In genomic region chr12:75476076-75476475, GRCh38 we compare ENCODE assay signal across 18 cellular contexts. TPM values are rescaled to one million over a fixed set of nuclear protein-coding genes. Genes with fewer than 3 reads are reported as not detected.
DNase-seq lines count a peak whose midpoint lies in the region; ATAC-seq, FAIRE-seq and TF ChIP-seq lines count a peak whose summit lies in the region.
"Had no signal": no experiment of that assay in that cellular context is flagged by ENCODE, and none has a peak within 500 bp of the region (broad histone marks: within the 10 kb centered on the region; RNA-seq: fewer than 3 reads in every experiment).

No MANE protein-coding gene starts in this region.

- SMC1A ChIA-PET in GM12878 (lab: Charles Lee; ENCODE audit: uncharacterized antibody, unreplicated experiment): interaction anchor here (0.6 to 2.4 kb wide), 5 partner anchors 8 to 39 kb away, joined by 3 to 6 read pairs (median 4); no protein-coding TSS in a partner anchor

- intact Hi-C loops in activated CD8-positive, alpha-beta T cell treated with anti-CD3 and anti-CD28 coated beads for 36 hours (cut with micrococcal nuclease): loop anchor here (5.0 kb wide), 1 partner anchor 129 kb away; no protein-coding TSS in a partner anchor
- intact Hi-C loops in GM12878 (cut with micrococcal nuclease; ENCODE audit: unreplicated experiment): no loop called here

- RAD21 ChIA-PET in GM12878 (lab: Charles Lee; ENCODE audit: unreplicated experiment): interaction anchor here (1.1 to 1.5 kb wide), 2 partner anchors 9 to 50 kb away, joined by 3 read pairs; no protein-coding TSS in a partner anchor

- H3K36me3 Mint-ChIP-seq in activated CD8-positive, alpha-beta T cell treated with anti-CD3 and anti-CD28 coated beads for 36 hours (ENCODE audit: low read depth): no peaks in the 10 kb centered on the region
- no peaks in the 10 kb centered on the region for H3K36me3 Mint-ChIP-seq in activated CD8-positive, alpha-beta T cell treated with anti-CD3 and anti-CD28 coated beads, Interleukin-2, amount 10 ng/mL, durations not matched to agents 7 days and 5 days (ENCODE audit: low read depth)

- no peak for TF ChIP-seq CTCF in activated CD8-positive, alpha-beta T cell treated with anti-CD3 and anti-CD28 coated beads for 36 hours (IDR thresholded peaks at IDR 0.05)
- TF ChIP-seq CTCF in GM12878 (IDR thresholded peaks at IDR 0.05 in 2 of 3, conservative IDR thresholded peaks at IDR 0.05 in 1 of 3; ENCODE audit: control insufficient read depth in 2 of 3, extremely low read depth in 1 of 3, insufficient read depth in 1 of 3, low read depth in 3 of 3, low read length in 3 of 3) (no peak), coronary artery (IDR thresholded peaks at IDR 0.05) (no peak)

- no peak overlapping the region for H3K27ac Mint-ChIP-seq in activated CD8-positive, alpha-beta T cell treated with anti-CD3 and anti-CD28 coated beads for 36 hours
- H3K27ac Mint-ChIP-seq in activated CD8-positive, alpha-beta T cell treated with anti-CD3 and anti-CD28 coated beads, Interleukin-2, amount 10 ng/mL, durations not matched to agents 7 days and 5 days: no peak overlapping the region
- no peak overlapping the region for H3K27ac Mint-ChIP-seq in stimulated activated naive CD8-positive, alpha-beta T cell treated with anti-CD3 and anti-CD28 coated beads, Interleukin-15, amount 100 ng/mL, for 72 hours

- no peaks in the 10 kb centered on the region for H3K27me3 ChIP-seq in GM12878 (replicated peaks in 1 of 2; ENCODE audit: control insufficient read depth in 2 of 2, insufficient read depth in 2 of 2, low read length in 1 of 2)
- H3K27me3 ChIP-seq: BLaER1 treated with 17β-estradiol and CSF1 and Interleukin-3, amounts not matched to agents 10 nM and 100 nM had no signal

- no peak for ATAC-seq in activated CD8-positive, alpha-beta T cell treated with anti-CD3 and anti-CD28 coated beads for 36 hours
- no peak for ATAC-seq in activated CD8-positive, alpha-beta T cell treated with anti-CD3 and anti-CD28 coated beads, Interleukin-2, amount 10 ng/mL, durations not matched to agents 7 days and 5 days
- ATAC-seq in GM12878 (no peak), GM21367 (IDR thresholded peaks at IDR 0.05; ENCODE audit: unreplicated experiment) (no peak)
- peak; percentile 26 for ATAC-seq in stimulated activated naive CD8-positive, alpha-beta T cell treated with anti-CD3 and anti-CD28 coated beads, Interleukin-15, amount 100 ng/mL, for 72 hours
- ATAC-seq: A549 had no signal

- 95% methylated on average over 1 of the region's 1 CpG for WGBS in GM12878 (ENCODE audit: insufficient coverage, insufficient replicate concordance, low lambda C conversion rate, missing lambda C conversion rate)

- TF ChIP-seq POLR2A in GM12878 (IDR thresholded peaks at IDR 0.05; ENCODE audit: low read depth, low read length): no peak

- no peaks in the 10 kb centered on the region for H3K79me2 ChIP-seq in GM12878 (ENCODE audit: control insufficient read depth, insufficient read depth, low read length)

- H3K4me3 Mint-ChIP-seq in activated CD8-positive, alpha-beta T cell treated with anti-CD3 and anti-CD28 coated beads for 36 hours: no peak overlapping the region
- no peak overlapping the region for H3K4me3 Mint-ChIP-seq in activated CD8-positive, alpha-beta T cell treated with anti-CD3 and anti-CD28 coated beads, Interleukin-2, amount 10 ng/mL, durations not matched to agents 7 days and 5 days
- no peak overlapping the region for H3K4me3 Mint-ChIP-seq in stimulated activated naive CD8-positive, alpha-beta T cell treated with anti-CD3 and anti-CD28 coated beads, Interleukin-15, amount 100 ng/mL, for 72 hours

- BruUV-seq in GM12878 (replicated peaks; lab: Mats Ljungman, UMichigan): no TSS peak

- H3K4me1 ChIP-seq in GM12878 (ENCODE audit: control insufficient read depth, insufficient read depth, low read length): peaks cover 21% of the 10 kb centered on the region

- peaks cover 43% of the 10 kb centered on the region for H3K4me1 Mint-ChIP-seq in activated CD8-positive, alpha-beta T cell treated with anti-CD3 and anti-CD28 coated beads for 36 hours (ENCODE audit: low read depth)
- peaks cover 40% of the 10 kb centered on the region for H3K4me1 Mint-ChIP-seq in activated CD8-positive, alpha-beta T cell treated with anti-CD3 and anti-CD28 coated beads, Interleukin-2, amount 10 ng/mL, durations not matched to agents 7 days and 5 days (ENCODE audit: low read depth)
- H3K4me1 Mint-ChIP-seq in stimulated activated naive CD8-positive, alpha-beta T cell treated with anti-CD3 and anti-CD28 coated beads, Interleukin-15, amount 100 ng/mL, for 72 hours: peaks cover 42% of the 10 kb centered on the region

- no peaks in the 10 kb centered on the region for H3K36me3 ChIP-seq in GM12878 (ENCODE audit: control insufficient read depth in 2 of 2, insufficient read depth in 2 of 2, low read length in 1 of 2)
- H3K36me3 ChIP-seq: BLaER1 treated with 17β-estradiol and CSF1 and Interleukin-3, amounts not matched to agents 10 nM and 100 nM had no signal

- DNase-seq in activated CD8-positive, alpha-beta T cell treated with anti-CD3 and anti-CD28 coated beads for 36 hours: peak; percentile 61
- no peak for DNase-seq in activated CD8-positive, alpha-beta T cell treated with anti-CD3 and anti-CD28 coated beads, Interleukin-2, amount 10 ng/mL, durations not matched to agents 7 days and 5 days
- peak; percentile 62 for DNase-seq in stimulated activated CD4-positive, alpha-beta T cell treated with anti-CD3 and anti-CD28 coated beads, Interleukin-1b, Interleukin-23, amount 100 ng/mL, for 48 hours
- DNase-seq in stimulated activated CD4-positive, alpha-beta T cell treated with anti-CD3 and anti-CD28 coated beads, Interleukin-4, amount 100 ng/mL, for 4 hours: no peak
- DNase-seq in GM12878 (ENCODE audit: low read depth, low spot score) (no peak), coronary artery (ENCODE audit: low spot score) (no peak)
- DNase-seq in stimulated activated naive CD8-positive, alpha-beta T cell treated with anti-CD3 and anti-CD28 coated beads, Interleukin-15, amount 100 ng/mL, for 72 hours: peak in 1 of 2 donors; percentile 65
- DNase-seq: DMS79 treated with DMSO at 0.1 percent for 48 hours, GOT3, NCI-H1105, NCI-H1694 treated with DMSO at 0.1 percent for 48 hours, NCI-H2107, NCI-H345, NCI-H526 treated with DMSO at 0.1 percent for 48 hours had no signal

- no peaks in the 10 kb centered on the region for H3K9me3 ChIP-seq in GM12878 (replicated peaks; ENCODE audit: control insufficient read depth, insufficient read depth, low read length)
- H3K9me3 ChIP-seq: A549; BLaER1 treated with 17β-estradiol and CSF1 and Interleukin-3, amounts not matched to agents 10 nM and 100 nM had no signal

- H3K4me2 ChIP-seq in GM12878 (ENCODE audit: control insufficient read depth, insufficient read depth): no peak overlapping the region
- H3K4me2 ChIP-seq: A549 had no signal

- H3K4me3 ChIP-seq in GM12878 (no peak overlapping the region), coronary artery (no peak overlapping the region)
- H3K4me3 ChIP-seq: A549; BLaER1 treated with 17β-estradiol and CSF1 and Interleukin-3, amounts not matched to agents 10 nM and 100 nM had no signal

- POLR2A ChIA-PET in activated CD8-positive, alpha-beta T cell treated with anti-CD3 and anti-CD28 coated beads for 36 hours (lab: Charles Lee): interaction anchor here (1.3 kb wide), 1 partner anchor 9 kb away, joined by 4 read pairs; no protein-coding TSS in a partner anchor
- POLR2A ChIA-PET in activated CD8-positive, alpha-beta T cell treated with anti-CD3 and anti-CD28 coated beads, Interleukin-2, amount 10 ng/mL, durations not matched to agents 7 days and 5 days (lab: Charles Lee): no interaction called here
- POLR2A ChIA-PET in GM12878 (lab: Charles Lee): interaction anchor here (0.7 kb wide), 3 partner anchors 36 to 85 kb away, joined by 4 to 8 read pairs (median 4); partner anchors contain the start of gene GLIPR1L2

- no peak overlapping the region for H3K9ac ChIP-seq in GM12878 (ENCODE audit: control insufficient read depth, insufficient read depth, low read length)
- H3K9ac ChIP-seq: BLaER1 treated with 17β-estradiol and CSF1 and Interleukin-3, amounts not matched to agents 10 nM and 100 nM had no signal

- no peaks in the 10 kb centered on the region for H3K27me3 Mint-ChIP-seq in activated CD8-positive, alpha-beta T cell treated with anti-CD3 and anti-CD28 coated beads for 36 hours
- H3K27me3 Mint-ChIP-seq in activated CD8-positive, alpha-beta T cell treated with anti-CD3 and anti-CD28 coated beads, Interleukin-2, amount 10 ng/mL, durations not matched to agents 7 days and 5 days (ENCODE audit: low read depth): peaks cover 3% of the 10 kb centered on the region
- H3K27me3 Mint-ChIP-seq in stimulated activated naive CD8-positive, alpha-beta T cell treated with anti-CD3 and anti-CD28 coated beads, Interleukin-15, amount 100 ng/mL, for 72 hours: peaks cover 7% of the 10 kb centered on the region

- H2AFZ ChIP-seq in GM12878 (ENCODE audit: control insufficient read depth, low read depth, low read length): no peak overlapping the region

- TF ChIP-seq RAD21 in GM12878 (IDR thresholded peaks at IDR 0.05; ENCODE audit: insufficient read depth, low read depth, low read length): no peak

- in situ Hi-C loops in GM12878 (cut with MboI): loop anchor here (25.0 kb wide), 1 partner anchor 789 kb away; no protein-coding TSS in a partner anchor

- H3K9me3 Mint-ChIP-seq in activated CD8-positive, alpha-beta T cell treated with anti-CD3 and anti-CD28 coated beads for 36 hours: no peaks in the 10 kb centered on the region
- no peaks in the 10 kb centered on the region for H3K9me3 Mint-ChIP-seq in activated CD8-positive, alpha-beta T cell treated with anti-CD3 and anti-CD28 coated beads, Interleukin-2, amount 10 ng/mL, durations not matched to agents 7 days and 5 days (ENCODE audit: insufficient read depth)
- H3K9me3 Mint-ChIP-seq in stimulated activated naive CD8-positive, alpha-beta T cell treated with anti-CD3 and anti-CD28 coated beads, Interleukin-15, amount 100 ng/mL, for 72 hours: no peaks in the 10 kb centered on the region

- FAIRE-seq in GM12878 (lab: Jason Lieb, UNC): no peak
- FAIRE-seq: A549, RCC 7860 had no signal

- no peaks in the 10 kb centered on the region for H4K20me1 ChIP-seq in GM12878 (ENCODE audit: control insufficient read depth, insufficient read depth)
- H4K20me1 ChIP-seq: BLaER1 treated with 17β-estradiol and CSF1 and Interleukin-3, amounts not matched to agents 10 nM and 100 nM had no signal

- H3K27ac ChIP-seq in GM12878 (ENCODE audit: control insufficient read depth, insufficient read depth) (no peak overlapping the region), coronary artery (no peak overlapping the region)
- H3K27ac ChIP-seq: A549 had no signal

- CTCF ChIA-PET in activated CD8-positive, alpha-beta T cell treated with anti-CD3 and anti-CD28 coated beads for 36 hours (lab: Charles Lee): interaction anchor here (1.2 to 1.8 kb wide), 2 partner anchors 8 to 141 kb away, joined by 3 to 5 read pairs; partner anchors contain the start of gene GLIPR1L1
- CTCF ChIA-PET in activated CD8-positive, alpha-beta T cell treated with anti-CD3 and anti-CD28 coated beads, Interleukin-2, amount 10 ng/mL, durations not matched to agents 7 days and 5 days (lab: Charles Lee): interaction anchor here (1.1 kb wide), 1 partner anchor 9 kb away, joined by 5 read pairs; no protein-coding TSS in a partner anchor
- CTCF ChIA-PET in GM12878 (lab: Yijun Ruan, JAX): interaction anchor here (0.5 to 4.2 kb wide), 3 partner anchors 8 to 142 kb away, joined by 3 to 24 read pairs (median 3); partner anchors contain the start of gene GLIPR1L1

- no peak for TF ChIP-seq EP300 in GM12878 (IDR thresholded peaks at IDR 0.05; ENCODE audit: borderline replicate concordance in 1 of 2, control insufficient read depth in 1 of 2, low read depth in 2 of 2, low read length in 2 of 2)

RNA-seq across cellular contexts. Expression of gene GLIPR1, which starts 4.5 kb away (rescaled TPM):
- 10 to 100 TPM; 15.9 to 18.6 TPM for total RNA-seq in activated CD8-positive, alpha-beta T cell treated with anti-CD3 and anti-CD28 coated beads for 36 hours
- 10 to 100 TPM; 30.5 to 33.0 TPM for total RNA-seq in activated CD8-positive, alpha-beta T cell treated with anti-CD3 and anti-CD28 coated beads, Interleukin-2, amount 10 ng/mL, durations not matched to agents 7 days and 5 days
- 49.4 and 55.8 TPM in 2 replicates for total RNA-seq in GM12878 (2013; cell fraction: nucleolus; rRNA removed)
- total RNA-seq in GM12878 (2014; rRNA removed) (18.2 and 25.6 TPM in 2 replicates), GM12878 (2014; rRNA removed; fragmentation: Illumina TruSeq; extraction: Trizol) (20.5 and 22.4 TPM in 2 replicates), GM12878 (2021) (27.9 and 32.9 TPM in 2 replicates)
- polyA plus RNA-seq in GM12878 (2011; ENCODE audit: low read depth): 9.4 TPM
- polyA plus RNA-seq in GM12878 (2011; rRNA removed) (29.9 and 31.5 TPM in 2 replicates), GM12878 (2014; fragmentation: Illumina TruSeq; extraction: Trizol) (27.8 and 32.2 TPM in 2 replicates), GM12878 (2014; fragmentation: Nextera tagmentation; extraction: Ambion mirVana) (10 to 100 TPM; 39.8 to 62.6 TPM), GM12878 (2014; rRNA removed) (25.7 and 27.5 TPM in 2 replicates), GM12878 (2016; fragmentation: Nextera tagmentation; extraction: Ambion mirVana) (10 to 100 TPM; 37.6 to 39.5 TPM)
- polyA plus RNA-seq in GM12878 (2011; cell fraction: cytosol; rRNA removed): 16.3 and 19.2 TPM in 2 replicates
- 14.7 and 16.3 TPM in 2 replicates for polyA plus RNA-seq in GM12878 (2011; cell fraction: nucleus; rRNA removed)
- 11.3 and 13.4 TPM in 2 replicates for polyA plus RNA-seq in GM12878 (2012)
- 23.3 and 24.7 TPM in 2 replicates for polyA minus RNA-seq in GM12878 (2011; rRNA and poly(A)+ RNA removed)
- 8.7 and 9.1 TPM in 2 replicates for polyA minus RNA-seq in GM12878 (2011; cell fraction: cytosol; rRNA and poly(A)+ RNA removed)
- polyA minus RNA-seq in GM12878 (2011; cell fraction: nucleus; rRNA and poly(A)+ RNA removed): 13.2 and 20.0 TPM in 2 replicates

RNA-seq across cellular contexts. Expression of gene KRR1, which starts 35.3 kb away (rescaled TPM):
- 100 to 1,000 TPM; 113 to 121 TPM for total RNA-seq in activated CD8-positive, alpha-beta T cell treated with anti-CD3 and anti-CD28 coated beads for 36 hours
- total RNA-seq in activated CD8-positive, alpha-beta T cell treated with anti-CD3 and anti-CD28 coated beads, Interleukin-2, amount 10 ng/mL, durations not matched to agents 7 days and 5 days: 10 to 100 TPM; 71.0 to 73.1 TPM
- 107 and 113 TPM in 2 replicates for total RNA-seq in GM12878 (2013; cell fraction: nucleolus; rRNA removed)
- total RNA-seq in GM12878 (2014; rRNA removed) (29.6 and 40.7 TPM in 2 replicates), GM12878 (2014; rRNA removed; fragmentation: Illumina TruSeq; extraction: Trizol) (98.4 and 103 TPM in 2 replicates), GM12878 (2021) (69.8 and 73.1 TPM in 2 replicates)
- polyA plus RNA-seq in GM12878 (2011; ENCODE audit: low read depth): 25.6 TPM
- polyA plus RNA-seq in GM12878 (2011; rRNA removed) (61.6 and 119 TPM in 2 replicates), GM12878 (2014; fragmentation: Illumina TruSeq; extraction: Trizol) (76.1 and 89.3 TPM in 2 replicates), GM12878 (2014; fragmentation: Nextera tagmentation; extraction: Ambion mirVana) (10 to 100 TPM; 74.4 to 81.0 TPM), GM12878 (2014; rRNA removed) (44.0 and 62.1 TPM in 2 replicates), GM12878 (2016; fragmentation: Nextera tagmentation; extraction: Ambion mirVana) (10 to 100 TPM; 80.9 to 85.7 TPM)
- 10.9 and 13.6 TPM in 2 replicates for polyA plus RNA-seq in GM12878 (2011; cell fraction: cytosol; rRNA removed)
- polyA plus RNA-seq in GM12878 (2011; cell fraction: nucleus; rRNA removed): 50.4 and 53.7 TPM in 2 replicates
- 35.8 and 43.2 TPM in 2 replicates for polyA plus RNA-seq in GM12878 (2012)
- 25.9 and 46.3 TPM in 2 replicates for polyA minus RNA-seq in GM12878 (2011; rRNA and poly(A)+ RNA removed)
- 10.6 and 14.0 TPM in 2 replicates for polyA minus RNA-seq in GM12878 (2011; cell fraction: cytosol; rRNA and poly(A)+ RNA removed)
- 46.4 and 62.6 TPM in 2 replicates for polyA minus RNA-seq in GM12878 (2011; cell fraction: nucleus; rRNA and poly(A)+ RNA removed)

Comparison
In these comparisons a context has a peak if more than half of its experiments do, and no peak if none do; other contexts are left out.
1. DNase-seq: peak in activated CD8-positive, alpha-beta T cell treated with anti-CD3 and anti-CD28 coated beads for 36 hours (single experiment) and stimulated activated CD4-positive, alpha-beta T cell treated with anti-CD3 and anti-CD28 coated beads, Interleukin-1b, Interleukin-23, amount 100 ng/mL, for 48 hours (single experiment); none in activated CD8-positive, alpha-beta T cell treated with anti-CD3 and anti-CD28 coated beads, Interleukin-2, amount 10 ng/mL, durations not matched to agents 7 days and 5 days (single experiment), stimulated activated CD4-positive, alpha-beta T cell treated with anti-CD3 and anti-CD28 coated beads, Interleukin-4, amount 100 ng/mL, for 4 hours (0 of 2), GM12878 (single experiment) and coronary artery (single experiment).